8 cellular contexts compared by ENCODE assay signal in genomic region chr14:58107947-58108552, GRCh38. TPM values are rescaled to one million over a fixed set of nuclear protein-coding genes. Genes with fewer than 3 reads are reported as not detected.
DNase-seq lines count a peak whose midpoint lies in the region; ATAC-seq, FAIRE-seq and TF ChIP-seq lines count a peak whose summit lies in the region.

No MANE protein-coding gene starts in this region.

- no peak for ATAC-seq in T-cell (replicated peaks in 1 of 4)
- no peak for ATAC-seq in mucosa of descending colon
- no peak for ATAC-seq in GM18502 (IDR thresholded peaks at IDR 0.05; ENCODE audit: poor library complexity, unreplicated experiment)

- H3K27me3 ChIP-seq in H1 (replicated peaks in 1 of 4; ENCODE audit: control insufficient read depth in 3 of 4, extremely low read depth in 1 of 4, insufficient read depth in 3 of 4, low read length in 3 of 4), result no peaks in the 10 kb centered on the region

- TF ChIP-seq POLR2A in H1 (IDR thresholded peaks at IDR 0.05; ENCODE audit: control extremely low read depth in 1 of 2, low read depth in 2 of 2, low read length in 2 of 2), result no peak

- no peak overlapping the region for H3K9ac ChIP-seq in H1 (replicated peaks in 1 of 4; ENCODE audit: extremely low read depth in 1 of 4, low read depth in 3 of 4, low read length in 3 of 4)

- no peak overlapping the region for H3K23ac ChIP-seq in H1 (ENCODE audit: insufficient read length)

- no peak overlapping the region for H3K27ac Mint-ChIP-seq in T-cell

- no peaks in the 10 kb centered on the region for H3K9me3 Mint-ChIP-seq in T-cell

- H3K4me1 Mint-ChIP-seq in T-cell, result no peaks in the 10 kb centered on the region

- CTCF ChIA-PET in T-cell (lab: Charles Lee) (interaction anchor here in 1 of 2 donors (0.6 to 1.1 kb wide), 3 partner anchors 97 to 319 kb away, joined by 3 to 4 read pairs (median 4); partner anchors contain the start of genes KIAA0586 and TIMM9), H1 (lab: Charles Lee; ENCODE audit: partially characterized antibody) (interaction anchor here (0.6 to 7.1 kb wide), 18 partner anchors 9 to 149 kb away, joined by 3 to 88 read pairs (median 4); no protein-coding TSS in a partner anchor)

- intact Hi-C loops in mucosa of descending colon (cut with DNase I, micrococcal nuclease), result loop anchor here (5.0 to 10.0 kb wide), 2 partner anchors 57 to 59 kb away; no protein-coding TSS in a partner anchor

- no peak overlapping the region for H3K4me3 Mint-ChIP-seq in T-cell

- no peak overlapping the region for H3K14ac ChIP-seq in H1 (ENCODE audit: insufficient read length)

- H4K5ac ChIP-seq in H1 (ENCODE audit: insufficient read length, low read depth, low read length), result no peak overlapping the region

- H3K4me3 ChIP-seq in H1 (ENCODE audit: extremely low read depth in 1 of 4, insufficient read depth in 2 of 4, low read depth in 3 of 4, low read length in 4 of 4), result no peak overlapping the region
- no peak overlapping the region for H3K4me3 ChIP-seq in mucosa of descending colon

- H3K18ac ChIP-seq in H1 (ENCODE audit: extremely low read depth, low read length), result no peak overlapping the region

- no peaks in the 10 kb centered on the region for H3K36me3 Mint-ChIP-seq in T-cell

- no peaks in the 10 kb centered on the region for H3K23me2 ChIP-seq in H1 (ENCODE audit: low read depth, low read length)

- TF ChIP-seq CTCF in H1 (IDR thresholded peaks at IDR 0.05; ENCODE audit: control extremely low read depth in 1 of 3, insufficient read depth in 1 of 3, low read depth in 1 of 3, low read length in 3 of 3), result peak in 2 of 3 experiments; percentile 63 to 68; a peak in 3 of 4 replicates
- peak; percentile 23 for TF ChIP-seq CTCF in mucosa of descending colon (IDR thresholded peaks at IDR 0.05)

- no peaks in the 10 kb centered on the region for H3K79me1 ChIP-seq in H1 (ENCODE audit: low read depth, low read length)

- H3K79me2 ChIP-seq in H1 (ENCODE audit: control insufficient read depth in 1 of 2, insufficient read depth in 2 of 2, low read length in 2 of 2), result no peaks in the 10 kb centered on the region

- no peak overlapping the region for H3K56ac ChIP-seq in H1 (replicated peaks; ENCODE audit: insufficient read length, low read depth, low read length)

- no peaks in the 10 kb centered on the region for H3K9me3 ChIP-seq in H1 (ENCODE audit: insufficient read depth in 2 of 2, low read depth in 1 of 2, low read length in 1 of 2)
- H3K9me3 ChIP-seq in mucosa of descending colon, result no peaks in the 10 kb centered on the region

- H2BK12ac ChIP-seq in H1 (ENCODE audit: low read depth, low read length), result no peak overlapping the region

- peaks cover 11 to 16% of the 10 kb centered on the region in 2 donors for H3K27me3 Mint-ChIP-seq in T-cell

- no peak overlapping the region for H2BK5ac ChIP-seq in H1 (ENCODE audit: low read depth, low read length)

- no peak overlapping the region for H3K27ac ChIP-seq in H1 (ENCODE audit: low read depth, low read length)

- H3K4me2 ChIP-seq in H1 (ENCODE audit: insufficient read depth in 1 of 2, low read depth in 2 of 2, low read length in 2 of 2), result no peak overlapping the region

- FAIRE-seq in H1 (lab: Jason Lieb, UNC), result peak; percentile 7

- peak; percentile 90 to 94 for TF ChIP-seq RAD21 in H1 (IDR thresholded peaks at IDR 0.05 in 1 of 2, conservative IDR thresholded peaks at IDR 0.05 in 1 of 2; ENCODE audit: low read depth in 2 of 2, low read length in 2 of 2)

- H3K4me1 ChIP-seq in H1 (replicated peaks in 1 of 4; ENCODE audit: control insufficient read depth in 3 of 4, insufficient read depth in 4 of 4, low read length in 3 of 4) (no peaks in the 10 kb centered on the region), mucosa of descending colon (ENCODE audit: low read depth) (no peaks in the 10 kb centered on the region)

- no peaks in the 10 kb centered on the region for H4K20me1 ChIP-seq in H1 (replicated peaks in 1 of 2; ENCODE audit: control insufficient read depth in 1 of 2, insufficient read depth in 2 of 2, low read length in 2 of 2)

- no peak overlapping the region for H2BK20ac ChIP-seq in H1 (ENCODE audit: low read length)

- TF ChIP-seq EP300 in H1 (IDR thresholded peaks at IDR 0.05; ENCODE audit: borderline replicate concordance in 1 of 2, low read depth in 2 of 2, low read length in 2 of 2), result no peak

- H4K8ac ChIP-seq in H1 (ENCODE audit: extremely low read depth, insufficient read depth, low read length), result no peak overlapping the region

- POLR2A ChIA-PET in T-cell (lab: Charles Lee), result no interaction called here
- POLR2A ChIA-PET in H1 (lab: Charles Lee; ENCODE audit: partially characterized antibody), result interaction anchor here (1.0 to 1.3 kb wide), 3 partner anchors 10 to 288 kb away, joined by 3 to 4 read pairs (median 3); partner anchors contain the start of gene TOMM20L

- H2AFZ ChIP-seq in H1 (ENCODE audit: low read length), result no peak overlapping the region

- no peak overlapping the region for H4K91ac ChIP-seq in H1 (replicated peaks; ENCODE audit: insufficient read length, low read length)

- H3K36me3 ChIP-seq in H1 (ENCODE audit: control insufficient read depth in 2 of 4, insufficient read depth in 4 of 4, low read length in 3 of 4) (no peaks in the 10 kb centered on the region), mucosa of descending colon (ENCODE audit: low read depth) (no peaks in the 10 kb centered on the region)

- H3K4ac ChIP-seq in H1 (replicated peaks; ENCODE audit: insufficient read length, low read depth, low read length), result no peak overlapping the region

- no peak overlapping the region for H2BK120ac ChIP-seq in H1 (replicated peaks; ENCODE audit: low read depth, low read length)

- DNase-seq in A172 (ENCODE audit: low spot score), result peak; percentile 25
- peak; percentile 6 for DNase-seq in GDM1 (lab: John Stamatoyannopoulos, UW)
- peak; percentile 18 for DNase-seq in NCI-H1417 treated with DMSO at 0.1 percent for 48 hours (lab: John Stamatoyannopoulos, UW)
- DNase-seq in T-cell, result peak in 25 of 34 experiments; percentile 1 to 36 (median 15)
- no peak for DNase-seq in H1 (ENCODE audit: low read depth in 1 of 2, low spot score in 2 of 2)
- DNase-seq in mucosa of descending colon, result peak in 1 of 3 donors; percentile 64
- no peak for DNase-seq in foreskin melanocyte

- H2BK15ac ChIP-seq in H1 (ENCODE audit: low read length), result no peak overlapping the region

- no peak overlapping the region for H2AK5ac ChIP-seq in H1 (ENCODE audit: low read depth, low read length)

- 23% methylated on average over 4 of the region's 4 CpGs; no CpG with 5 or more reads in 1 of the 2 experiments for WGBS in H1 (ENCODE audit: extremely low coverage in 1 of 2, insufficient coverage in 1 of 2, insufficient read length in 1 of 2, insufficient replicate concordance in 2 of 2, low coverage in 1 of 2, low lambda C conversion rate in 2 of 2, missing lambda C conversion rate in 1 of 2), 2 experiments

TF ChIP-seq in H1, 55 proteins besides CTCF, POLR2A, EP300 and RAD21:
- TF ChIP-seq CBX8 (IDR thresholded peaks at IDR 0.05; ENCODE audit: borderline replicate concordance, low read depth, low read length) (no peak), SAP30 (IDR thresholded peaks at IDR 0.05; ENCODE audit: insufficient read depth, insufficient replicate concordance, low read length) (no peak)

RNA-seq across cellular contexts. Expression of gene ARMH4, which starts 44.0 kb away (rescaled TPM):
- total RNA-seq in A172 (2014; rRNA removed; shearing (Covaris generic)), result 3.1 and 4.0 TPM in 2 replicates
- total RNA-seq in T-cell (not detected), mucosa of descending colon (1 to 10 TPM; 1.3 to 6.9 (median 3.5) TPM)
- total RNA-seq in H1 (2021; fragmentation: NEBNext Ultra II Directional; extraction: Animal tissue kit (Norgen Biotek cat#: 25700)), result 24.8 and 25.4 TPM in 2 replicates
- polyA plus RNA-seq in H1 (2011; rRNA removed), result 6.4 and 7.1 TPM in 2 replicates
- 7.9 TPM for polyA plus RNA-seq in H1 (2011; cell fraction: cytosol; rRNA removed)
- polyA plus RNA-seq in H1 (2011; cell fraction: nucleus; rRNA removed), result 16.3 TPM
- 11.9 to 15.6 TPM (median 15.2 TPM) in 4 replicates for polyA plus RNA-seq in H1 (2012, experiment 1 of 2)
- polyA plus RNA-seq in H1 (2012, experiment 2 of 2), result 1.8 TPM
- polyA plus RNA-seq in H1 (2013, experiment 1 of 2), result 22.0 TPM
- 24.6 TPM for polyA plus RNA-seq in H1 (2013, experiment 2 of 2)
- polyA minus RNA-seq in H1 (2011; rRNA and poly(A)+ RNA removed), result 31.7 and 40.6 TPM in 2 replicates
- polyA minus RNA-seq in H1 (2011; cell fraction: cytosol; rRNA and poly(A)+ RNA removed), result 9.1 TPM
- polyA minus RNA-seq in H1 (2011; cell fraction: nucleus; rRNA and poly(A)+ RNA removed), result 70.2 TPM

Comparison
In these comparisons a context has a peak if more than half of its experiments do, and no peak if none do; other contexts are left out.
1. DNase-seq: peak in A172 (single experiment), GDM1 (single experiment), NCI-H1417 treated with DMSO at 0.1 percent for 48 hours (single experiment) and T-cell (25 of 34); none in H1 (0 of 2) and foreskin melanocyte (single experiment).